ENCODE assay signal across 8 cellular contexts in genomic region chr2:219250044-219250781, GRCh38. TPM values are rescaled to one million over a fixed set of nuclear protein-coding genes. Genes with fewer than 3 reads are reported as not detected.
DNase-seq lines count a peak whose midpoint lies in the region; ATAC-seq and TF ChIP-seq lines count a peak whose summit lies in the region.

No MANE protein-coding gene starts in this region.

- DNase-seq in activated T-cell treated with anti-CD3 and anti-CD28 coated beads, Interleukin-2, amount 50 U/mL, for 4 hours: no peak
- DNase-seq in activated T-cell treated with anti-CD3 and anti-CD28 coated beads for 4 hours (no peak), right lobe of liver (no peak), tibial artery (no peak), SHP77 (lab: John Stamatoyannopoulos, UW) (no peak), iPS-NIHi7 (ENCODE audit: extremely low spot score) (no peak), COLO829 (ENCODE audit: low spot score) (no peak)

- H3K4me1 ChIP-seq in right lobe of liver (peaks cover 2 to 51% (median 30%) of the 10 kb centered on the region in 4 donors), tibial artery (peaks cover 0 to 85% (median 65%) of the 10 kb centered on the region in 4 donors)

- H3K36me3 ChIP-seq in right lobe of liver: peaks cover 0 to 5% (median 2%) of the 10 kb centered on the region in 4 donors
- peaks cover 9 to 37% (median 29%) of the 10 kb centered on the region in 3 donors for H3K36me3 ChIP-seq in tibial artery

- TF ChIP-seq CTCF in right lobe of liver (IDR thresholded peaks at IDR 0.05) (no peak), tibial artery (IDR thresholded peaks at IDR 0.05) (no peak)

- H3K27ac ChIP-seq in right lobe of liver (peak overlapping the region; percentile 76 to 94 (median 85)), tibial artery (peak overlapping the region; percentile 86 to 92)

- H3K27me3 Mint-ChIP-seq in activated T-cell treated with anti-CD3 and anti-CD28 coated beads, Interleukin-2, amount 50 U/mL, for 4 hours (ENCODE audit: low read depth): no peaks in the 10 kb centered on the region
- H3K27me3 Mint-ChIP-seq in activated T-helper 17 cell treated with anti-CD3 and anti-CD28 coated beads, Interleukin-2, amount 50 U/mL, for 72 hours: no peaks in the 10 kb centered on the region

- no peak for ATAC-seq in activated T-cell treated with anti-CD3 and anti-CD28 coated beads, Interleukin-2, amount 50 U/mL, for 4 hours
- ATAC-seq in activated T-helper 17 cell treated with anti-CD3 and anti-CD28 coated beads, Interleukin-2, amount 50 U/mL, for 72 hours (replicated peaks): no peak
- ATAC-seq in right lobe of liver: no peak

- H3K27me3 ChIP-seq in right lobe of liver (no peaks in the 10 kb centered on the region), tibial artery (no peaks in the 10 kb centered on the region)

- H3K27ac Mint-ChIP-seq in activated T-helper 17 cell treated with anti-CD3 and anti-CD28 coated beads, Interleukin-2, amount 50 U/mL, for 72 hours: peak overlapping the region; percentile 95

- peaks cover 30% of the 10 kb centered on the region for H3K36me3 Mint-ChIP-seq in activated T-cell treated with anti-CD3 and anti-CD28 coated beads, Interleukin-2, amount 50 U/mL, for 4 hours (ENCODE audit: insufficient read depth)
- H3K36me3 Mint-ChIP-seq in activated T-helper 17 cell treated with anti-CD3 and anti-CD28 coated beads, Interleukin-2, amount 50 U/mL, for 72 hours (ENCODE audit: low read depth): peaks cover 75% of the 10 kb centered on the region

- H3K9me3 ChIP-seq in right lobe of liver (no peaks in the 10 kb centered on the region), tibial artery (no peaks in the 10 kb centered on the region)

- H3K4me3 ChIP-seq in right lobe of liver: peak overlapping the region in 1 of 3 donors; percentile 17
- peak overlapping the region in 1 of 2 donors; percentile 23 for H3K4me3 ChIP-seq in tibial artery

- intact Hi-C loops in right lobe of liver (cut with DNase I): no loop called here
- intact Hi-C loops in tibial artery (cut with DNase I; ENCODE audit: low total_unique reads): no loop called here

- H3K4me3 Mint-ChIP-seq in activated T-cell treated with anti-CD3 and anti-CD28 coated beads, Interleukin-2, amount 50 U/mL, for 4 hours: peak overlapping the region; percentile 86
- H3K4me3 Mint-ChIP-seq in activated T-helper 17 cell treated with anti-CD3 and anti-CD28 coated beads, Interleukin-2, amount 50 U/mL, for 72 hours: peak overlapping the region; percentile 81

- H3K4me1 Mint-ChIP-seq in activated T-cell treated with anti-CD3 and anti-CD28 coated beads, Interleukin-2, amount 50 U/mL, for 4 hours (ENCODE audit: low read depth): peaks cover 74% of the 10 kb centered on the region
- H3K4me1 Mint-ChIP-seq in activated T-helper 17 cell treated with anti-CD3 and anti-CD28 coated beads, Interleukin-2, amount 50 U/mL, for 72 hours: peaks cover 45% of the 10 kb centered on the region

- WGBS in right lobe of liver (ENCODE audit: insufficient coverage, low coverage, low lambda C conversion rate, missing lambda C conversion rate): 63% methylated on average over 15 of the region's 22 CpGs

- no peak for TF ChIP-seq POLR2A in right lobe of liver (IDR thresholded peaks at IDR 0.05)

- H3K9me3 Mint-ChIP-seq in activated T-cell treated with anti-CD3 and anti-CD28 coated beads, Interleukin-2, amount 50 U/mL, for 4 hours: no peaks in the 10 kb centered on the region
- H3K9me3 Mint-ChIP-seq in activated T-helper 17 cell treated with anti-CD3 and anti-CD28 coated beads, Interleukin-2, amount 50 U/mL, for 72 hours: no peaks in the 10 kb centered on the region

RNA-seq across cellular contexts. Expression of gene TUBA4B, which starts 2.8 kb away (rescaled TPM):
- total RNA-seq in activated T-cell treated with anti-CD3 and anti-CD28 coated beads, Interleukin-2, amount 50 U/mL, for 4 hours: not detected
- not detected for total RNA-seq in activated T-helper 17 cell treated with anti-CD3 and anti-CD28 coated beads, Interleukin-2, amount 50 U/mL, for 72 hours
- total RNA-seq in right lobe of liver: 1 to 10 TPM in 1 of 6 experiments, under 1 TPM in 3, not detected in 2; 0.27 to 2.0 (median 0.57) TPM

RNA-seq across cellular contexts. Expression of gene TUBA4A, which starts 3.5 kb away (rescaled TPM):
- 100 to 1,000 TPM; 167 to 201 (median 190) TPM for total RNA-seq in activated T-cell treated with anti-CD3 and anti-CD28 coated beads, Interleukin-2, amount 50 U/mL, for 4 hours
- total RNA-seq in activated T-helper 17 cell treated with anti-CD3 and anti-CD28 coated beads, Interleukin-2, amount 50 U/mL, for 72 hours: 100 to 1,000 TPM; 347 to 530 TPM
- 100 to 1,000 TPM in 1 of 6 experiments, 10 to 100 TPM in 5; 14.9 to 114 (median 35.6) TPM for total RNA-seq in right lobe of liver

RNA-seq across cellular contexts. Expression of gene STK16, which starts 4.9 kb away (rescaled TPM):
- total RNA-seq in activated T-cell treated with anti-CD3 and anti-CD28 coated beads, Interleukin-2, amount 50 U/mL, for 4 hours: 10 to 100 TPM; 19.1 to 21.3 (median 21.0) TPM
- 10 to 100 TPM; 22.0 to 30.3 TPM for total RNA-seq in activated T-helper 17 cell treated with anti-CD3 and anti-CD28 coated beads, Interleukin-2, amount 50 U/mL, for 72 hours
- 10 to 100 TPM; 17.7 to 28.1 (median 21.9) TPM for total RNA-seq in right lobe of liver

RNA-seq across cellular contexts. Expression of gene GLB1L, which starts 5.0 kb away (rescaled TPM):
- total RNA-seq in activated T-cell treated with anti-CD3 and anti-CD28 coated beads, Interleukin-2, amount 50 U/mL, for 4 hours: 1 to 10 TPM; 2.3 to 3.2 (median 3.0) TPM
- 1 to 10 TPM; 2.8 to 5.3 TPM for total RNA-seq in activated T-helper 17 cell treated with anti-CD3 and anti-CD28 coated beads, Interleukin-2, amount 50 U/mL, for 72 hours
- 1 to 10 TPM; 2.1 to 4.2 (median 2.8) TPM for total RNA-seq in right lobe of liver

RNA-seq across cellular contexts. Expression of gene ANKZF1, which starts 20.6 kb away (rescaled TPM):
- 10 to 100 TPM; 40.8 to 52.1 (median 45.5) TPM for total RNA-seq in activated T-cell treated with anti-CD3 and anti-CD28 coated beads, Interleukin-2, amount 50 U/mL, for 4 hours
- 100 to 1,000 TPM; 109 to 367 TPM for total RNA-seq in activated T-helper 17 cell treated with anti-CD3 and anti-CD28 coated beads, Interleukin-2, amount 50 U/mL, for 72 hours
- total RNA-seq in right lobe of liver: 10 to 100 TPM; 19.3 to 27.8 (median 24.5) TPM
